1 cellular context compared by ENCODE assay signal in genomic region chr3:72258366-72258765, GRCh38.
TF ChIP-seq lines count a peak whose summit lies in the region.

No MANE protein-coding gene starts in this region.

TF ChIP-seq in H1, 55 proteins besides CTCF, POLR2A, EP300 and RAD21 (continued from another document):
- TF ChIP-seq TCF12 (IDR thresholded peaks at IDR 0.05; ENCODE audit: low read depth, low read length): no peak
- TF ChIP-seq CHD1 (IDR thresholded peaks at IDR 0.05; ENCODE audit: low read depth, low read length): no peak
- no peak for TF ChIP-seq RXRA (IDR thresholded peaks at IDR 0.05; ENCODE audit: insufficient read depth, low read depth, low read length)
- TF ChIP-seq FOSL1 (IDR thresholded peaks at IDR 0.05; ENCODE audit: insufficient read depth, low read depth, low read length): no peak
- no peak for TF ChIP-seq PHF8 (conservative IDR thresholded peaks at IDR 0.05; ENCODE audit: low read depth, low read length)
TF ChIP-seq in H1: peak in this region for 0.
